ENCODE assay signal across 1 cellular context in genomic region chr5:146731909-146732659, GRCh38.
TF ChIP-seq lines count a peak whose summit lies in the region.

No MANE protein-coding gene starts in this region.

TF ChIP-seq in SK-N-SH, 30 proteins besides CTCF, POLR2A, EP300 and RAD21 (continued from another document):
- TF ChIP-seq IRF3 (IDR thresholded peaks at IDR 0.05; ENCODE audit: low read depth, low read length) (no peak), TEAD4 (IDR thresholded peaks at IDR 0.05; ENCODE audit: borderline replicate concordance, insufficient read depth) (peak; percentile 97), USF2 (IDR thresholded peaks at IDR 0.05; ENCODE audit: borderline replicate concordance, low read depth, low read length) (no peak), GATA2 (CRISPR knock-in tag; IDR thresholded peaks at IDR 0.05) (no peak), RXRA (IDR thresholded peaks at IDR 0.05; ENCODE audit: borderline replicate concordance, low read depth) (peak; percentile 99), RCOR1 (IDR thresholded peaks at IDR 0.05; ENCODE audit: low read length) (no peak), NFIC (IDR thresholded peaks at IDR 0.05; ENCODE audit: borderline replicate concordance) (peak; percentile 85), GABPA (IDR thresholded peaks at IDR 0.05; ENCODE audit: low read depth) (no peak), NRF1 (IDR thresholded peaks at IDR 0.05; ENCODE audit: low read depth, low read length) (no peak), MAX (IDR thresholded peaks at IDR 0.05; ENCODE audit: low read depth) (peak; percentile 38; the same call in 1 of the 2 replicates), FOSL2 (IDR thresholded peaks at IDR 0.05; ENCODE audit: borderline replicate concordance, low read depth) (peak; percentile 100), USF1 (IDR thresholded peaks at IDR 0.05; ENCODE audit: borderline replicate concordance, low read depth) (no peak), TCF12 (IDR thresholded peaks at IDR 0.05) (peak; percentile 97), EZH2phosphoT487 (IDR thresholded peaks at IDR 0.05; ENCODE audit: borderline replicate concordance, low read depth) (no peak), POLR2AphosphoS5 (IDR thresholded peaks at IDR 0.05; ENCODE audit: low read depth, low read length) (peak; percentile 75; the same call in 1 of the 2 replicates), TAF1 (IDR thresholded peaks at IDR 0.05; ENCODE audit: borderline replicate concordance, low read depth, low read length) (no peak), YY1 (IDR thresholded peaks at IDR 0.05; ENCODE audit: low read depth) (peak; percentile 58; the same call in 1 of the 2 replicates), JUND (IDR thresholded peaks at IDR 0.05) (peak; percentile 100), RFX5 (IDR thresholded peaks at IDR 0.05; ENCODE audit: low read length) (no peak), SMC3 (IDR thresholded peaks at IDR 0.05; ENCODE audit: low read depth, low read length) (no peak), PBX3 (IDR thresholded peaks at IDR 0.05) (peak; percentile 92), REST (IDR thresholded peaks at IDR 0.05; ENCODE audit: low read depth, low read length) (0 out of 2 replicates have a peak, but pooled peaks have one; percentile 48), FOXM1 (IDR thresholded peaks at IDR 0.05; ENCODE audit: low read depth) (peak; percentile 89), MEF2A (IDR thresholded peaks at IDR 0.05; ENCODE audit: borderline replicate concordance, low read depth) (peak; percentile 85), SIN3A (IDR thresholded peaks at IDR 0.05; ENCODE audit: borderline replicate concordance, low read depth, low read length) (no peak; the same call in 1 of the 2 replicates), ELF1 (IDR thresholded peaks at IDR 0.05) (peak; percentile 9; the same call in 1 of the 2 replicates), FOXJ3 (CRISPR knock-in tag; IDR thresholded peaks at IDR 0.05) (no peak), ZBTB33 (IDR thresholded peaks at IDR 0.05; ENCODE audit: borderline replicate concordance, low read depth) (peak; percentile 77; the same call in 1 of the 2 replicates)
TF ChIP-seq in SK-N-SH: peak in this region for 15.
